ENCODE assay signal across 9 cellular contexts in genomic region chr2:47225061-47225783, GRCh38. TPM values are rescaled to one million over a fixed set of nuclear protein-coding genes. Genes with fewer than 3 reads are reported as not detected.
DNase-seq lines count a peak whose midpoint lies in the region; ATAC-seq, FAIRE-seq and TF ChIP-seq lines count a peak whose summit lies in the region.
"Had no signal": no experiment of that assay in that cellular context is flagged by ENCODE, and none has a peak within 500 bp of the region (broad histone marks: within the 10 kb centered on the region; RNA-seq: fewer than 3 reads in every experiment).

No MANE protein-coding gene starts in this region.

- H3K27me3 ChIP-seq in brain microvascular endothelial cell (replicated peaks) (no peaks in the 10 kb centered on the region), HepG2 (ENCODE audit: control insufficient read depth in 1 of 2, insufficient read depth in 2 of 2, low read length in 2 of 2) (peaks cover 1 to 27% of the 10 kb centered on the region in 2 experiments; a peak in 3 of 5 replicates), neuronal stem cell (ENCODE audit: control insufficient read depth in 3 of 3, insufficient read depth in 3 of 3, low read depth in 1 of 3, low read length in 3 of 3) (no peaks in the 10 kb centered on the region)

- ATAC-seq in HepG2 (peak; percentile 97), GM21723 (IDR thresholded peaks at IDR 0.05; ENCODE audit: unreplicated experiment) (no peak)

- intact Hi-C loops in HepG2 (cut with micrococcal nuclease; ENCODE audit: unreplicated experiment): loop anchor here (1.0 to 5.0 kb wide), 2 partner anchors 14 to 42 kb away; no protein-coding TSS in a partner anchor

- TF ChIP-seq RAD21 in HepG2 (CRISPR knock-in tag; IDR thresholded peaks at IDR 0.05): 0 out of 2 replicates have a peak, but pooled peaks have one; percentile 16

- H2BK12ac ChIP-seq in neuronal stem cell (ENCODE audit: low read length): no peak overlapping the region

- H3K4me3 ChIP-seq in AG09309 (ENCODE audit: control insufficient read depth, low read depth, low read length) (no peak overlapping the region), brain microvascular endothelial cell (ENCODE audit: low read depth, low read length) (no peak overlapping the region), HepG2 (replicated peaks in 1 of 3; ENCODE audit: insufficient read depth in 1 of 3, low read depth in 2 of 3, low read length in 3 of 3) (peak overlapping the region in 1 of 3 experiments; percentile 50; a peak in 2 of 6 replicates), neuronal stem cell (ENCODE audit: low read length in 2 of 2) (no peak overlapping the region)

- TF ChIP-seq EP300 in HepG2 (IDR thresholded peaks at IDR 0.05; ENCODE audit: low read depth in 2 of 2, low read length in 2 of 2) (peak; percentile 75 to 89; a peak in 3 of 4 replicates), HepG2 (CRISPR knock-in tag; IDR thresholded peaks at IDR 0.05; ENCODE audit: borderline replicate concordance) (peak; percentile 65; the same call in 1 of the 2 replicates)

- H2BK15ac ChIP-seq in neuronal stem cell (ENCODE audit: low read length): no peak overlapping the region

- H2BK120ac ChIP-seq in neuronal stem cell (ENCODE audit: low read depth, low read length): no peak overlapping the region

- 2% methylated on average over 8 of the region's 8 CpGs for WGBS in HepG2 (ENCODE audit: low lambda C conversion rate)
- WGBS in neuronal stem cell (ENCODE audit: extremely low coverage in 2 of 2, insufficient read length in 2 of 2, insufficient replicate concordance in 1 of 2), 2 donors: no CpG with 5 or more reads among the region's 8 CpGs

- H3K4me2 ChIP-seq in HepG2 (ENCODE audit: low read depth, low read length) (peak overlapping the region; percentile 83), neuronal stem cell (ENCODE audit: insufficient read depth, low read length, poor library complexity, severe bottlenecking) (no peak overlapping the region)

- H4K8ac ChIP-seq in neuronal stem cell (ENCODE audit: low read depth, low read length): no peak overlapping the region

- no peak overlapping the region for H3K14ac ChIP-seq in neuronal stem cell (ENCODE audit: low read length)

- H3K36me3 ChIP-seq in brain microvascular endothelial cell (replicated peaks): no peaks in the 10 kb centered on the region
- H3K36me3 ChIP-seq in HepG2 (replicated peaks in 1 of 2; ENCODE audit: control insufficient read depth in 1 of 2, insufficient read depth in 2 of 2, low read length in 2 of 2): no peaks in the 10 kb centered on the region
- no peaks in the 10 kb centered on the region for H3K36me3 ChIP-seq in neuronal stem cell (replicated peaks in 1 of 2; ENCODE audit: control insufficient read depth in 2 of 2, insufficient read depth in 2 of 2, low read length in 2 of 2)

- no peak overlapping the region for H3K18ac ChIP-seq in neuronal stem cell (ENCODE audit: low read length)

- H3K79me2 ChIP-seq in HepG2 (ENCODE audit: insufficient read depth, low read length): no peaks in the 10 kb centered on the region

- TF ChIP-seq CTCF in AG09309 (IDR thresholded peaks at IDR 0.05; ENCODE audit: control insufficient read depth, insufficient read depth, low read depth, low read length, missing control alignments) (no peak), brain microvascular endothelial cell (IDR thresholded peaks at IDR 0.05; ENCODE audit: low read depth, low read length, missing control alignments) (no peak), HepG2 (CRISPR knock-in tag; IDR thresholded peaks at IDR 0.05) (no peak)

- H3K9ac ChIP-seq in HepG2 (ENCODE audit: insufficient read depth, low read depth, low read length): peak overlapping the region; percentile 5; the same call in 1 of the 2 replicates
- no peak overlapping the region for H3K9ac ChIP-seq in neuronal stem cell (ENCODE audit: low read depth, low read length, poor library complexity)

- no peaks in the 10 kb centered on the region for H3K9me3 ChIP-seq in HepG2 (ENCODE audit: low read length)
- H3K9me3 ChIP-seq in neuronal stem cell (replicated peaks in 1 of 2; ENCODE audit: control insufficient read depth in 2 of 2, insufficient read depth in 1 of 2, low read depth in 1 of 2, low read length in 2 of 2): no peaks in the 10 kb centered on the region

- no peak overlapping the region for H3K4ac ChIP-seq in neuronal stem cell (ENCODE audit: low read length)

- H4K91ac ChIP-seq in neuronal stem cell (ENCODE audit: low read depth, low read length, poor library complexity): no peak overlapping the region

- H3K27ac ChIP-seq in brain microvascular endothelial cell: no peak overlapping the region
- H3K27ac ChIP-seq in HepG2 (ENCODE audit: extremely low read length, insufficient read depth, low read length): no peak overlapping the region
- no peak overlapping the region for H3K27ac ChIP-seq in neuronal stem cell (replicated peaks; ENCODE audit: low read length)

- no TSS peak for BruUV-seq in HepG2 (replicated peaks; lab: Mats Ljungman, UMichigan)

- TF ChIP-seq POLR2A in HepG2 (IDR thresholded peaks at IDR 0.05; ENCODE audit: insufficient read depth in 1 of 2, low read depth in 2 of 2, low read length in 2 of 2): no peak

- CTCF ChIA-PET in HepG2 (lab: Yijun Ruan, JAX; ENCODE audit: low intra/inter-chr PET ratio, low total read pairs): no interaction called here

- no peak overlapping the region for H2BK5ac ChIP-seq in neuronal stem cell (ENCODE audit: low read length)

- no peaks in the 10 kb centered on the region for H4K20me1 ChIP-seq in HepG2 (ENCODE audit: insufficient read depth, low read length)

- H3K79me1 ChIP-seq in neuronal stem cell (ENCODE audit: low read depth, low read length): no peaks in the 10 kb centered on the region

- H2AFZ ChIP-seq in HepG2 (ENCODE audit: low read length) (no peak overlapping the region), neuronal stem cell (ENCODE audit: low read length) (no peak overlapping the region)

- POLR2A ChIA-PET in HepG2 (lab: Yijun Ruan, JAX): interaction anchor here (0.8 to 1.9 kb wide), 9 partner anchors 8 to 195 kb away, joined by 3 to 8 read pairs (median 4); no protein-coding TSS in a partner anchor

- no peak overlapping the region for H2AK5ac ChIP-seq in neuronal stem cell (ENCODE audit: low read depth, low read length)

- DNase-seq in AG09309 (ENCODE audit: low read depth) (peak; percentile 41), NCI-H1694 treated with DMSO at 0.1 percent for 48 hours (lab: John Stamatoyannopoulos, UW) (peak; percentile 91), brain microvascular endothelial cell (peak; percentile 71), HepG2 (ENCODE audit: low spot score) (peak; percentile 97), neuronal stem cell (ENCODE audit: low spot score) (no peak), T-helper 9 cell (no peak)
- no peak for DNase-seq in stimulated activated CD4-positive, alpha-beta T cell treated with anti-CD3 and anti-CD28 coated beads, Interleukin-4, amount 100 ng/mL, for 4 hours
- DNase-seq: CD4-positive, CD25-positive, alpha-beta regulatory T cell had no signal

- H3K4me1 ChIP-seq in HepG2 (ENCODE audit: insufficient read depth, low read length) (peaks cover 48% of the 10 kb centered on the region), neuronal stem cell (ENCODE audit: control insufficient read depth in 2 of 2, insufficient read depth in 1 of 2, low read depth in 1 of 2, low read length in 2 of 2) (peaks cover 18 to 36% of the 10 kb centered on the region in 2 donors)

- in situ Hi-C loops in brain microvascular endothelial cell (cut with HindIII; ENCODE audit: low pct_ligation_motif_present, low sequenced_read_pairs) (no loop called here), HepG2 (cut with HindIII; ENCODE audit: extremely low pct_ligation_motif_present, low pct_unique_long_range_greater_than_20kb) (no loop called here)

- FAIRE-seq in HepG2 (lab: Jason Lieb, UNC): peak; percentile 93

- H3K23ac ChIP-seq in neuronal stem cell (ENCODE audit: low read depth, low read length, poor library complexity): no peak overlapping the region

TF ChIP-seq in HepG2, 621 proteins besides CTCF, POLR2A, EP300 and RAD21 (continues in another document):
- peak; percentile 76; the same call in 1 of the 2 replicates for TF ChIP-seq ZNF580 (CRISPR knock-in tag; IDR thresholded peaks at IDR 0.05; ENCODE audit: borderline replicate concordance, low read depth)
- peak; percentile 87 for TF ChIP-seq POGZ (CRISPR knock-in tag; IDR thresholded peaks at IDR 0.05)
- no peak for TF ChIP-seq ZNF567 (CRISPR knock-in tag; IDR thresholded peaks at IDR 0.05; ENCODE audit: borderline replicate concordance)
- TF ChIP-seq JUNB (CRISPR knock-in tag; IDR thresholded peaks at IDR 0.05; ENCODE audit: borderline replicate concordance): peak; percentile 97

RNA-seq across cellular contexts. Expression of gene CALM2, which starts 48.9 kb away (rescaled TPM):
- total RNA-seq in HepG2 (2016; rRNA removed; fragmentation: Illumina TruSeq; extraction: Trizol): 1,135 and 1,941 TPM in 2 replicates
- total RNA-seq in HepG2 (2016; cell fraction: cytosol; rRNA removed; fragmentation: Illumina TruSeq; extraction: Trizol; ENCODE audit: low read depth): 204 and 218 TPM in 2 replicates
- total RNA-seq in HepG2 (2016; cell fraction: insoluble cytoplasmic fraction; rRNA removed; fragmentation: Illumina TruSeq; extraction: Trizol): 1,133 and 2,031 TPM in 2 replicates
- 342 and 376 TPM in 2 replicates for total RNA-seq in HepG2 (2016; cell fraction: membrane; rRNA removed; fragmentation: Illumina TruSeq; extraction: Trizol)
- 391 and 398 TPM in 2 replicates for total RNA-seq in HepG2 (2016; cell fraction: nucleus; rRNA removed; fragmentation: Illumina TruSeq; extraction: Trizol)
- 199 and 375 TPM in 2 replicates for polyA plus RNA-seq in HepG2 (2011; rRNA removed)
- polyA plus RNA-seq in HepG2 (2011; cell fraction: cytosol; rRNA removed): 180 and 322 TPM in 2 replicates
- 56.5 and 80.7 TPM in 2 replicates for polyA plus RNA-seq in HepG2 (2011; cell fraction: nucleus; rRNA removed)
- polyA plus RNA-seq in HepG2 (2012): 523 and 688 TPM in 2 replicates
- polyA plus RNA-seq in HepG2 (2016; cell fraction: cytosol; fragmentation: Illumina TruSeq; extraction: Trizol; ENCODE audit: low read depth): 147 and 158 TPM in 2 replicates
- polyA plus RNA-seq in HepG2 (2016; cell fraction: insoluble cytoplasmic fraction; fragmentation: Illumina TruSeq; extraction: Trizol; ENCODE audit: low read depth): 1,845 and 2,024 TPM in 2 replicates
- polyA plus RNA-seq in HepG2 (2016; cell fraction: membrane; fragmentation: Illumina TruSeq; extraction: Trizol; ENCODE audit: low read depth): 291 and 300 TPM in 2 replicates
- 648 and 664 TPM in 2 replicates for polyA plus RNA-seq in HepG2 (2016; cell fraction: nucleus; fragmentation: Illumina TruSeq; extraction: Trizol; ENCODE audit: insufficient read depth, low read depth)
- 41.7 and 64.0 TPM in 2 replicates for polyA minus RNA-seq in HepG2 (2011; rRNA and poly(A)+ RNA removed; ENCODE audit: low replicate concordance)
- polyA minus RNA-seq in HepG2 (2011; cell fraction: cytosol; rRNA and poly(A)+ RNA removed): 133 and 146 TPM in 2 replicates
- polyA minus RNA-seq in HepG2 (2011; cell fraction: nucleus; rRNA and poly(A)+ RNA removed): 169 and 178 TPM in 2 replicates
- 755 TPM for polyA plus RNA-seq in neuronal stem cell (2013, experiment 1 of 2)
- polyA plus RNA-seq in neuronal stem cell (2013, experiment 2 of 2): 761 TPM

Comparison
In these comparisons a context has a peak if more than half of its experiments do, and no peak if none do; other contexts are left out.
1. DNase-seq: peak in AG09309 (single experiment), NCI-H1694 treated with DMSO at 0.1 percent for 48 hours (single experiment), brain microvascular endothelial cell (single experiment) and HepG2 (single experiment); none in neuronal stem cell (single experiment), T-helper 9 cell (single experiment) and stimulated activated CD4-positive, alpha-beta T cell treated with anti-CD3 and anti-CD28 coated beads, Interleukin-4, amount 100 ng/mL, for 4 hours (0 of 2).